Comparison of ENCODE assay signal across 20 cellular contexts in genomic region chr15:48046813-48047483, GRCh38.
DNase-seq lines count a peak whose midpoint lies in the region; TF ChIP-seq lines count a peak whose summit lies in the region.
"Had no signal": no experiment of that assay in that cellular context is flagged by ENCODE, and none has a peak within 500 bp of the region (broad histone marks: within the 10 kb centered on the region; RNA-seq: fewer than 3 reads in every experiment).

No MANE protein-coding gene starts in this region.

- peak overlapping the region; percentile 40 for H3K27ac Mint-ChIP-seq in endothelial cell (ENCODE audit: unreplicated experiment)
- peak overlapping the region; percentile 83 for H3K27ac Mint-ChIP-seq in progenitor cell of endocrine pancreas
- H3K27ac Mint-ChIP-seq: CD4-positive, CD25-positive, alpha-beta regulatory T cell; natural killer cell treated with Interleukin-12 subunit alpha and Interleukin-12 subunit beta and Interleukin-15 and Interleukin-18, amount 100 ng/mL, for 72 hours had no signal

- H3K9me3 Mint-ChIP-seq in endothelial cell (ENCODE audit: unreplicated experiment) (no peaks in the 10 kb centered on the region), progenitor cell of endocrine pancreas (ENCODE audit: low read depth) (no peaks in the 10 kb centered on the region)

- no peak overlapping the region for H3K4me3 ChIP-seq in Karpas-422 (ENCODE audit: low read length)
- H3K4me3 ChIP-seq: coronary artery, HAP-1, left ventricle myocardium inferior, sigmoid colon had no signal

- no peak overlapping the region for H3K9ac ChIP-seq in Karpas-422 (ENCODE audit: low read length)
- H3K9ac ChIP-seq: SK-N-SH had no signal

- H3K36me3 Mint-ChIP-seq in endothelial cell (ENCODE audit: low read depth, unreplicated experiment) = no peaks in the 10 kb centered on the region
- H3K36me3 Mint-ChIP-seq in progenitor cell of endocrine pancreas (ENCODE audit: insufficient read depth) = no peaks in the 10 kb centered on the region
- H3K36me3 Mint-ChIP-seq: CD4-positive, CD25-positive, alpha-beta regulatory T cell; natural killer cell treated with Interleukin-12 subunit alpha and Interleukin-12 subunit beta and Interleukin-15 and Interleukin-18, amount 100 ng/mL, for 72 hours had no signal

- H3K9me3 ChIP-seq in Karpas-422 (ENCODE audit: low read length) = no peaks in the 10 kb centered on the region
- H3K9me3 ChIP-seq: HAP-1, sigmoid colon, SK-N-SH had no signal

- H4K20me1 ChIP-seq in Karpas-422 (ENCODE audit: insufficient read depth, low read depth, low read length) = no peaks in the 10 kb centered on the region

- no peaks in the 10 kb centered on the region for H3K9me2 ChIP-seq in Karpas-422 (replicated peaks; ENCODE audit: insufficient read depth, low read length)
- H3K9me2 ChIP-seq: SK-N-SH had no signal

- H3K4me1 Mint-ChIP-seq in endothelial cell (ENCODE audit: unreplicated experiment) (peaks cover 14% of the 10 kb centered on the region), progenitor cell of endocrine pancreas (ENCODE audit: low read depth) (peaks cover 13% of the 10 kb centered on the region)
- H3K4me1 Mint-ChIP-seq: CD4-positive, CD25-positive, alpha-beta regulatory T cell had no signal

- H3K36me3 ChIP-seq in Karpas-422 (ENCODE audit: insufficient read depth, low read length) = no peaks in the 10 kb centered on the region
- H3K36me3 ChIP-seq: HAP-1, left ventricle myocardium inferior, sigmoid colon had no signal

- peak; percentile 10 for DNase-seq in NCI-H1105 treated with DMSO at 0.1 percent for 48 hours (lab: John Stamatoyannopoulos, UW)
- DNase-seq in NCI-H1105 (lab: John Stamatoyannopoulos, UW) = no peak
- DNase-seq in NCI-H146 treated with DMSO at 0.1 percent for 48 hours (lab: John Stamatoyannopoulos, UW; ENCODE audit: unreplicated experiment) = peak; percentile 60
- no peak for DNase-seq in endothelial cell (ENCODE audit: low spot score)
- DNase-seq in progenitor cell of endocrine pancreas (ENCODE audit: low spot score, unreplicated experiment) = no peak
- DNase-seq in dermis blood vessel endothelial cell = no peak
- no peak for DNase-seq in hepatic stellate cell (ENCODE audit: low spot score)
- no peak for DNase-seq in Karpas-422
- DNase-seq: activated CD8-positive, alpha-beta memory T cell treated with anti-CD3 and anti-CD28 coated beads for 24 hours; activated gamma-delta T cell; CD4-positive, CD25-positive, alpha-beta regulatory T cell; head of caudate nucleus; KBM-7; left ventricle myocardium inferior; sigmoid colon; SK-N-SH; stimulated activated CD4-positive, alpha-beta T cell treated with anti-CD3 and anti-CD28 coated beads, Interleukin-4, amount 100 ng/mL, for 1 hour had no signal

- no peaks in the 10 kb centered on the region for H3K27me3 ChIP-seq in Karpas-422 (ENCODE audit: low read length)
- H3K27me3 ChIP-seq: sigmoid colon had no signal

- no peak overlapping the region for H3K27ac ChIP-seq in Karpas-422 (ENCODE audit: low read length)
- H3K27ac ChIP-seq: coronary artery, left ventricle myocardium inferior, sigmoid colon had no signal

- H2AFZ ChIP-seq in Karpas-422 (ENCODE audit: low read length) = no peak overlapping the region

- H3K4me1 ChIP-seq in Karpas-422 (ENCODE audit: low read length) = no peaks in the 10 kb centered on the region
- H3K4me1 ChIP-seq: left ventricle myocardium inferior had no signal

- no peaks in the 10 kb centered on the region for H3K27me3 Mint-ChIP-seq in endothelial cell (ENCODE audit: unreplicated experiment)
- H3K27me3 Mint-ChIP-seq in progenitor cell of endocrine pancreas = no peaks in the 10 kb centered on the region
- H3K27me3 Mint-ChIP-seq: CD4-positive, CD25-positive, alpha-beta regulatory T cell had no signal

- no peaks in the 10 kb centered on the region for H3K79me2 ChIP-seq in Karpas-422 (ENCODE audit: low read length)

- H3K4me3 Mint-ChIP-seq in endothelial cell (ENCODE audit: unreplicated experiment) (no peak overlapping the region), progenitor cell of endocrine pancreas (ENCODE audit: low read depth) (no peak overlapping the region)
- H3K4me3 Mint-ChIP-seq: CD4-positive, CD25-positive, alpha-beta regulatory T cell; natural killer cell treated with Interleukin-12 subunit alpha and Interleukin-12 subunit beta and Interleukin-15 and Interleukin-18, amount 100 ng/mL, for 72 hours had no signal

- no peak overlapping the region for H3K4me2 ChIP-seq in Karpas-422 (ENCODE audit: low read depth, low read length, poor library complexity, severe bottlenecking)
- H3K4me2 ChIP-seq: SK-N-SH had no signal

- TF ChIP-seq CTCF in endothelial cell (IDR thresholded peaks at IDR 0.05; ENCODE audit: unreplicated experiment) = no peak
- TF ChIP-seq CTCF in progenitor cell of endocrine pancreas (IDR thresholded peaks at IDR 0.05; ENCODE audit: unreplicated experiment) = no peak

Comparison
In these comparisons a context has a peak if more than half of its experiments do, and no peak if none do; other contexts are left out.
1. DNase-seq: peak in NCI-H1105 treated with DMSO at 0.1 percent for 48 hours (single experiment) and NCI-H146 treated with DMSO at 0.1 percent for 48 hours (single experiment); none in NCI-H1105 (single experiment), endothelial cell (single experiment), progenitor cell of endocrine pancreas (single experiment), dermis blood vessel endothelial cell (single experiment), hepatic stellate cell (single experiment) and Karpas-422 (single experiment).